ENCODE assay signal across 13 cellular contexts in genomic region chr4:190019023-190019858, GRCh38. TPM values are rescaled to one million over a fixed set of nuclear protein-coding genes. Genes with fewer than 3 reads are reported as not detected.
DNase-seq lines count a peak whose midpoint lies in the region; ATAC-seq and TF ChIP-seq lines count a peak whose summit lies in the region.
"Had no signal": no experiment of that assay in that cellular context is flagged by ENCODE, and none has a peak within 500 bp of the region (broad histone marks: within the 10 kb centered on the region; RNA-seq: fewer than 3 reads in every experiment).

No MANE protein-coding gene starts in this region.

- TF ChIP-seq CTCF in activated CD8-positive, alpha-beta T cell treated with anti-CD3 and anti-CD28 coated beads for 36 hours (IDR thresholded peaks at IDR 0.05): no peak

- DNase-seq in 8988T (peak; percentile 21), Daoy (ENCODE audit: low read depth) (peak; percentile 36), iPS-NIHi11 (ENCODE audit: low spot score) (peak; percentile 17), SHP77 treated with DMSO at 0.1 percent for 48 hours (lab: John Stamatoyannopoulos, UW) (no peak), NCI-H2227 (lab: John Stamatoyannopoulos, UW; ENCODE audit: unreplicated experiment) (no peak), NCI-H187 (lab: John Stamatoyannopoulos, UW) (no peak), epidermal melanocyte (ENCODE audit: insufficient read length, low spot score) (no peak)
- DNase-seq in activated CD8-positive, alpha-beta T cell treated with anti-CD3 and anti-CD28 coated beads for 36 hours: no peak
- DNase-seq: MV-4-11, right lobe of liver had no signal

- CTCF ChIA-PET in activated CD8-positive, alpha-beta T cell treated with anti-CD3 and anti-CD28 coated beads for 36 hours (lab: Charles Lee): no interaction called here

- no peaks in the 10 kb centered on the region for H3K9me3 Mint-ChIP-seq in activated CD8-positive, alpha-beta T cell treated with anti-CD3 and anti-CD28 coated beads for 36 hours

- intact Hi-C loops in activated CD8-positive, alpha-beta T cell treated with anti-CD3 and anti-CD28 coated beads for 36 hours (cut with micrococcal nuclease): no loop called here

- peaks cover 33% of the 10 kb centered on the region for H3K4me1 Mint-ChIP-seq in activated CD8-positive, alpha-beta T cell treated with anti-CD3 and anti-CD28 coated beads for 36 hours (ENCODE audit: low read depth)

- H3K36me3 Mint-ChIP-seq in activated CD8-positive, alpha-beta T cell treated with anti-CD3 and anti-CD28 coated beads for 36 hours (ENCODE audit: low read depth): peaks cover 6% of the 10 kb centered on the region

- POLR2A ChIA-PET in activated CD8-positive, alpha-beta T cell treated with anti-CD3 and anti-CD28 coated beads for 36 hours (lab: Charles Lee): no interaction called here

- no peak overlapping the region for H3K27ac Mint-ChIP-seq in activated CD8-positive, alpha-beta T cell treated with anti-CD3 and anti-CD28 coated beads for 36 hours
- H3K27ac Mint-ChIP-seq: CD14-positive monocyte had no signal

- H3K4me3 Mint-ChIP-seq in activated CD8-positive, alpha-beta T cell treated with anti-CD3 and anti-CD28 coated beads for 36 hours: peak overlapping the region; percentile 11

- peaks cover 56% of the 10 kb centered on the region for H3K27me3 Mint-ChIP-seq in activated CD8-positive, alpha-beta T cell treated with anti-CD3 and anti-CD28 coated beads for 36 hours

- no peak for ATAC-seq in activated CD8-positive, alpha-beta T cell treated with anti-CD3 and anti-CD28 coated beads for 36 hours
- ATAC-seq: right lobe of liver had no signal

RNA-seq across cellular contexts. Expression of gene FRG2, which starts 7.8 kb away (rescaled TPM):
- total RNA-seq in Daoy (2014; rRNA removed; shearing (Covaris generic)): 0.11 TPM in 1 of 2 replicates, not detected in the other
- not detected for total RNA-seq in activated CD8-positive, alpha-beta T cell treated with anti-CD3 and anti-CD28 coated beads for 36 hours
- total RNA-seq: epithelial cell of proximal tubule, NCI-H460, right lobe of liver had no signal

RNA-seq across cellular contexts. Expression of gene DBET, which starts 45.1 kb away (rescaled TPM):
- not detected in 2 replicates for total RNA-seq in Daoy (2014; rRNA removed; shearing (Covaris generic))
- not detected for total RNA-seq in activated CD8-positive, alpha-beta T cell treated with anti-CD3 and anti-CD28 coated beads for 36 hours
- total RNA-seq: epithelial cell of proximal tubule, right lobe of liver had no signal

Comparison
In these comparisons a context has a peak if more than half of its experiments do, and no peak if none do; other contexts are left out.
1. DNase-seq: peak in 8988T (single experiment), Daoy (single experiment) and iPS-NIHi11 (single experiment); none in activated CD8-positive, alpha-beta T cell treated with anti-CD3 and anti-CD28 coated beads for 36 hours (single experiment), SHP77 treated with DMSO at 0.1 percent for 48 hours (single experiment), NCI-H2227 (single experiment), NCI-H187 (0 of 2) and epidermal melanocyte (single experiment).